Comparison of ENCODE assay signal across 30 cellular contexts in genomic region chr4:23068756-23069155, GRCh38.
"Had no signal": no experiment of that assay in that cellular context is flagged by ENCODE, and none has a peak within 500 bp of the region (broad histone marks: within the 10 kb centered on the region; RNA-seq: fewer than 3 reads in every experiment).

No MANE protein-coding gene starts in this region.

- H3K27me3 ChIP-seq: neural progenitor cell, neutrophil, ovary, right atrium auricular region, right lobe of liver, stomach, testis, thyroid gland, transverse colon, upper lobe of left lung, vagina had no signal

- H3K4me3 Mint-ChIP-seq: mesothelial cell of epicardium; naive B cell; natural killer cell; nephron progenitor cell; neural progenitor cell; stimulated activated naive B cell treated with anti-CD40 and anti-IgM and Interleukin-4, amounts not matched to agents 10 μg/mL and 1 μg/mL and 100 μg/mL, for 72 hours had no signal

- H3K27ac ChIP-seq: left ventricle myocardium inferior, neural progenitor cell, neutrophil, ovary, right atrium auricular region, right lobe of liver, skin epidermis, stomach, testis, thyroid gland, transverse colon, upper lobe of left lung, vagina had no signal

- H3K36me3 Mint-ChIP-seq: mesothelial cell of epicardium; naive B cell; neural progenitor cell; stimulated activated naive B cell treated with anti-CD40 and anti-IgM and Interleukin-4, amounts not matched to agents 10 μg/mL and 1 μg/mL and 100 μg/mL, for 72 hours had no signal

- H3K27me3 Mint-ChIP-seq: naive B cell; progenitor cell of endocrine pancreas; stimulated activated naive B cell treated with anti-CD40 and anti-IgM and Interleukin-4, amounts not matched to agents 10 μg/mL and 1 μg/mL and 100 μg/mL, for 72 hours had no signal

- DNase-seq: hippocampal formation; kidney; left colon; left ventricle myocardium inferior; mesendoderm; naive B cell; natural killer cell; nephron progenitor cell; occipital lobe; ovary; right lobe of liver; stimulated activated CD4-positive, alpha-beta T cell treated with anti-CD3 and anti-CD28 coated beads, Interleukin-12 subunit alpha, Interleukin-12 subunit beta, amount 100 ng/mL, for 4 hours; stimulated activated CD4-positive, alpha-beta T cell treated with anti-CD3 and anti-CD28 coated beads, Interleukin-15, amount 100 ng/mL, for 24 hours; stimulated activated CD4-positive, alpha-beta T cell treated with anti-CD3 and anti-CD28 coated beads, Interleukin-2, amount 100 ng/mL, for 24 hours; stimulated activated CD4-positive, alpha-beta T cell treated with anti-CD3 and anti-CD28 coated beads, Interleukin-4, amount 100 ng/mL, for 1 hour; stimulated activated naive B cell treated with anti-CD40 and anti-IgM and Interleukin-4, amounts not matched to agents 10 μg/mL and 1 μg/mL and 100 μg/mL, for 72 hours; stimulated activated naive CD8-positive, alpha-beta T cell treated with anti-CD3 and anti-CD28 coated beads, Interleukin-15, Interleukin-2, amounts not matched to agents 100 U/mL and 50 U/mL, for 24 hours; stomach; testis; thyroid gland; transverse colon; upper lobe of left lung had no signal

- ATAC-seq: left colon; natural killer cell; right lobe of liver; stimulated activated naive B cell treated with anti-CD40 and anti-IgM and Interleukin-4, amounts not matched to agents 10 μg/mL and 1 μg/mL and 100 μg/mL, for 72 hours; stimulated activated naive CD8-positive, alpha-beta T cell treated with anti-CD3 and anti-CD28 coated beads, Interleukin-15, Interleukin-2, amounts not matched to agents 100 U/mL and 50 U/mL, for 24 hours had no signal

- H3K9me3 Mint-ChIP-seq: mesothelial cell of epicardium, nephron progenitor cell, neural progenitor cell had no signal

- H3K9ac ChIP-seq: neural progenitor cell had no signal

- H3K36me3 ChIP-seq: left ventricle myocardium inferior, neural progenitor cell, neutrophil, ovary, right atrium auricular region, right lobe of liver, stomach, thyroid gland, transverse colon, upper lobe of left lung, vagina had no signal

- H3K9me3 ChIP-seq: left ventricle myocardium inferior, neutrophil, ovary, right atrium auricular region, right lobe of liver, stomach, testis, thyroid gland, transverse colon, upper lobe of left lung, vagina had no signal

- H3K4me1 ChIP-seq: left ventricle myocardium inferior, neural progenitor cell, right atrium auricular region, right lobe of liver, stomach, testis, thyroid gland, transverse colon, upper lobe of left lung, vagina had no signal

- H3K4me2 ChIP-seq: neural progenitor cell had no signal

- H2AFZ ChIP-seq: neural progenitor cell had no signal

- H3K4me1 Mint-ChIP-seq: mesothelial cell of epicardium; naive B cell; natural killer cell; stimulated activated naive B cell treated with anti-CD40 and anti-IgM and Interleukin-4, amounts not matched to agents 10 μg/mL and 1 μg/mL and 100 μg/mL, for 72 hours had no signal

- H3K27ac Mint-ChIP-seq: mesothelial cell of epicardium; natural killer cell; nephron progenitor cell; neural progenitor cell; progenitor cell of endocrine pancreas; stimulated activated naive B cell treated with anti-CD40 and anti-IgM and Interleukin-4, amounts not matched to agents 10 μg/mL and 1 μg/mL and 100 μg/mL, for 72 hours had no signal

- H3K4me3 ChIP-seq: left ventricle myocardium inferior, lung, neural progenitor cell, ovary, right atrium auricular region, right lobe of liver, skin epidermis, stomach, testis, thyroid gland, transverse colon, upper lobe of left lung, vagina had no signal
